ENCODE assay signal across 13 cellular contexts in the genomic region with DNA sequence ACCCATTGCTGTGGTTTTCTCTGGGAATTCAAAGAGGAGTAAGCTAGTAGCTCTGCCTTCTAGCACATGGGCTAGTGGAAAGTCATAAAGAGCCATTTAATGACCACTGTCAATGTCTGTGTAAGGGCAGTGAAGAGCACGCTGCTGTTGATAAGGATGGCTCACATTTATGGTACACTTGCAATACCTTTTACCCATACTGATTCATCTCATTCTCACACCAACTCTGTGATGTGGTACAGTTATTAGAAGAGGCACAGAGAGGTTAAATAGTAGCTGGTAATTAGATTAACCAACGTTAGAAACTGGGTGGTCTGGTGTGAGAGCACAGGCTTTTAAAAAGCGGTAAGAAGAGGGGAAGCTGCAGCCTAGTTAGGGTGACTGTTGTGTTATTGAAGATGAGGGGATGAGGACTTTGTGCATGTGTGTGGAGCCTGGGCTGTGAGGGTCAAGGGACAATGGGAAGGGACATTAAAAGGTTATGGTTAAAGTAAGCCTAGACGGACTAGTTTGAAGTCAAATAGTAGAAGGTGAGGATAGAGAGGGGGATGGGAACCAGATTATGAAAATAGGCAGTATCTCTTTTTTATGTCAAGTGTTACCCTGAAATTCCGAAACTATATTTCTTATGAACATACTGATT. TPM values are rescaled to one million over a fixed set of nuclear protein-coding genes. Genes with fewer than 3 reads are reported as not detected.
DNase-seq lines count a peak whose midpoint lies in the region; ATAC-seq and TF ChIP-seq lines count a peak whose summit lies in the region.
"Had no signal": no experiment of that assay in that cellular context is flagged by ENCODE, and none has a peak within 500 bp of the region (broad histone marks: within the 10 kb centered on the region; RNA-seq: fewer than 3 reads in every experiment).

No MANE protein-coding gene starts in this region.

- TF ChIP-seq CTCF in thoracic aorta (IDR thresholded peaks at IDR 0.05) = no peak

- intact Hi-C loops in dendritic cell treated with granulocyte-macrophage colony-stimulating factor and Interleukin-4, amounts not matched to agents 40 ng/mL and 50 ng/mL, for 4 days (cut with micrococcal nuclease) = no loop called here

- H3K4me3 ChIP-seq in thoracic aorta = no peak overlapping the region
- H3K4me3 ChIP-seq: adrenal gland had no signal

- H3K27me3 Mint-ChIP-seq in activated T-cell treated with anti-CD3 and anti-CD28 coated beads, Interleukin-2, amount 50 U/mL, for 4 hours (ENCODE audit: low read depth) = no peaks in the 10 kb centered on the region
- H3K27me3 Mint-ChIP-seq in dendritic cell treated with granulocyte-macrophage colony-stimulating factor and Interleukin-4, amounts not matched to agents 40 ng/mL and 50 ng/mL, for 4 days = no peaks in the 10 kb centered on the region

- H3K27ac Mint-ChIP-seq in dendritic cell treated with granulocyte-macrophage colony-stimulating factor and Interleukin-4, amounts not matched to agents 40 ng/mL and 50 ng/mL, for 4 days = peak overlapping the region; percentile 87

- no peak overlapping the region for H3K4me3 Mint-ChIP-seq in activated T-cell treated with anti-CD3 and anti-CD28 coated beads, Interleukin-2, amount 50 U/mL, for 4 hours
- H3K4me3 Mint-ChIP-seq in dendritic cell treated with granulocyte-macrophage colony-stimulating factor and Interleukin-4, amounts not matched to agents 40 ng/mL and 50 ng/mL, for 4 days = no peak overlapping the region

- peaks cover 52 to 94% of the 10 kb centered on the region in 2 donors for H3K4me1 ChIP-seq in thoracic aorta (ENCODE audit: control insufficient read depth in 1 of 2, low read depth in 2 of 2)

- H3K36me3 Mint-ChIP-seq in activated T-cell treated with anti-CD3 and anti-CD28 coated beads, Interleukin-2, amount 50 U/mL, for 4 hours (ENCODE audit: insufficient read depth) = peaks cover 37% of the 10 kb centered on the region
- peaks cover 46% of the 10 kb centered on the region for H3K36me3 Mint-ChIP-seq in dendritic cell treated with granulocyte-macrophage colony-stimulating factor and Interleukin-4, amounts not matched to agents 40 ng/mL and 50 ng/mL, for 4 days (ENCODE audit: low read depth)

- H3K36me3 ChIP-seq in thoracic aorta = peaks cover under 1% of the 10 kb centered on the region
- H3K36me3 ChIP-seq: adrenal gland had no signal

- DNase-seq in activated T-cell treated with anti-CD3 and anti-CD28 coated beads, Interleukin-2, amount 50 U/mL, for 4 hours = no peak
- DNase-seq in activated T-cell treated with anti-CD3 and anti-CD28 coated beads, Interleukin-2, amount 50 U/mL, for 1 hour = no peak
- DNase-seq in thoracic aorta (ENCODE audit: low spot score) = no peak
- DNase-seq in T1000 (lab: John Stamatoyannopoulos, UW) = no peak
- no peak for DNase-seq in foreskin melanocyte
- DNase-seq: adrenal gland, dermis blood vessel endothelial cell, foreskin fibroblast, NCI-H1436, SIG-M5 had no signal

- peaks cover 83% of the 10 kb centered on the region for H3K4me1 Mint-ChIP-seq in activated T-cell treated with anti-CD3 and anti-CD28 coated beads, Interleukin-2, amount 50 U/mL, for 4 hours (ENCODE audit: low read depth)
- peaks cover 73% of the 10 kb centered on the region for H3K4me1 Mint-ChIP-seq in dendritic cell treated with granulocyte-macrophage colony-stimulating factor and Interleukin-4, amounts not matched to agents 40 ng/mL and 50 ng/mL, for 4 days (ENCODE audit: low read depth)

- peak overlapping the region; percentile 16 to 80 for H3K27ac ChIP-seq in thoracic aorta
- H3K27ac ChIP-seq: adrenal gland had no signal

- peaks cover 8% of the 10 kb centered on the region for H3K9me3 Mint-ChIP-seq in activated T-cell treated with anti-CD3 and anti-CD28 coated beads, Interleukin-2, amount 50 U/mL, for 4 hours
- peaks cover 18% of the 10 kb centered on the region for H3K9me3 Mint-ChIP-seq in dendritic cell treated with granulocyte-macrophage colony-stimulating factor and Interleukin-4, amounts not matched to agents 40 ng/mL and 50 ng/mL, for 4 days

- H3K27me3 ChIP-seq in thoracic aorta (replicated peaks; ENCODE audit: insufficient read depth) = no peaks in the 10 kb centered on the region
- H3K27me3 ChIP-seq: adrenal gland had no signal

- ATAC-seq in activated T-cell treated with anti-CD3 and anti-CD28 coated beads, Interleukin-2, amount 50 U/mL, for 4 hours = peak; percentile 24 to 46
- ATAC-seq in HG03354 (IDR thresholded peaks at IDR 0.05; ENCODE audit: poor library complexity, severe bottlenecking, unreplicated experiment) (peak; percentile 40), thoracic aorta (ENCODE audit: insufficient number of reproducible peaks, low FRiP score, low read depth) (no peak), GM19324 (IDR thresholded peaks at IDR 0.05; ENCODE audit: low FRiP score, unreplicated experiment) (no peak)

- H3K9me3 ChIP-seq in thoracic aorta = no peaks in the 10 kb centered on the region
- H3K9me3 ChIP-seq: adrenal gland had no signal

RNA-seq across cellular contexts. Expression of a gene that starts 25.2 kb away (rescaled TPM):
- total RNA-seq in activated T-cell treated with anti-CD3 and anti-CD28 coated beads, Interleukin-2, amount 50 U/mL, for 4 hours = 10 to 100 TPM; 44.2 to 47.6 (median 46.2) TPM
- 100 to 1,000 TPM; 126 to 149 TPM for total RNA-seq in thoracic aorta

Comparison
In these comparisons a context has a peak if more than half of its experiments do, and no peak if none do; other contexts are left out.
1. ATAC-seq: peak in activated T-cell treated with anti-CD3 and anti-CD28 coated beads, Interleukin-2, amount 50 U/mL, for 4 hours (2 of 2) and HG03354 (single experiment); none in thoracic aorta (single experiment) and GM19324 (single experiment).